13 cellular contexts compared by ENCODE assay signal in genomic region chr18:56650056-56650455, GRCh38. TPM values are rescaled to one million over a fixed set of nuclear protein-coding genes. Genes with fewer than 3 reads are reported as not detected.
A peak's percentile ranks its signal among the peaks of the same experiment; 100 is the strongest.
DNase-seq lines count a peak whose midpoint lies in the region; ATAC-seq and TF ChIP-seq lines count a peak whose summit lies in the region.
"Had no signal": no experiment of that assay in that cellular context is flagged by ENCODE, and none has a peak within 500 bp of the region (broad histone marks: within the 10 kb centered on the region; RNA-seq: fewer than 3 reads in every experiment).

No MANE protein-coding gene starts in this region.

- TF ChIP-seq CTCF in HCT116 (IDR thresholded peaks at IDR 0.05 in 2 of 3, conservative IDR thresholded peaks at IDR 0.05 in 1 of 3; ENCODE audit: borderline replicate concordance in 1 of 3, insufficient read depth in 1 of 3, low read depth in 2 of 3, low read length in 2 of 3) = no peak
- no peak for TF ChIP-seq CTCF in GM10248 (IDR thresholded peaks at IDR 0.05; ENCODE audit: control extremely low read depth, extremely low read depth, low read depth, missing control alignments)

- H3K79me2 ChIP-seq in HCT116 (ENCODE audit: insufficient read depth, low read length) = peaks cover 25% of the 10 kb centered on the region

- H3K27ac Mint-ChIP-seq in activated CD8-positive, alpha-beta T cell treated with anti-CD3 and anti-CD28 coated beads, Interleukin-2, amount 10 ng/mL, durations not matched to agents 7 days and 5 days = no peak overlapping the region
- peak overlapping the region in 7 of 10 donors; percentile 7 to 98 (median 65) for H3K27ac Mint-ChIP-seq in naive thymus-derived CD8-positive, alpha-beta T cell

- ATAC-seq in HCT116 (no peak), HG03521 (IDR thresholded peaks at IDR 0.05; ENCODE audit: unreplicated experiment) (no peak)
- no peak for ATAC-seq in activated CD8-positive, alpha-beta T cell treated with anti-CD3 and anti-CD28 coated beads, Interleukin-2, amount 10 ng/mL, durations not matched to agents 7 days and 5 days
- no peak for ATAC-seq in naive thymus-derived CD8-positive, alpha-beta T cell

- no peak overlapping the region for H3K27ac ChIP-seq in BLaER1
- H3K27ac ChIP-seq in HCT116 (ENCODE audit: low read depth, low read length) = no peak overlapping the region

- H3K4me1 ChIP-seq in BLaER1 (peaks cover 29% of the 10 kb centered on the region), HCT116 (ENCODE audit: control insufficient read depth in 1 of 2, insufficient read depth in 2 of 2, low read length in 2 of 2) (peaks cover 0 to 16% of the 10 kb centered on the region in 2 experiments; a peak in 3 of 4 replicates)
- H3K4me1 ChIP-seq: Caco-2 had no signal

- RAD21 ChIA-PET in HCT116 (lab: Charles Lee; ENCODE audit: low non-redundant PET in 1 of 2, low total read pairs in 2 of 2, uncharacterized antibody in 2 of 2, unreplicated experiment in 2 of 2) = no interaction called here

- peaks cover 10% of the 10 kb centered on the region for H3K36me3 Mint-ChIP-seq in activated CD8-positive, alpha-beta T cell treated with anti-CD3 and anti-CD28 coated beads, Interleukin-2, amount 10 ng/mL, durations not matched to agents 7 days and 5 days (ENCODE audit: low read depth)
- peaks cover 0 to 1% (median 0%) of the 10 kb centered on the region in 3 donors for H3K36me3 Mint-ChIP-seq in naive thymus-derived CD8-positive, alpha-beta T cell

- TF ChIP-seq POLR2A in HCT116 (IDR thresholded peaks at IDR 0.05; ENCODE audit: borderline replicate concordance, extremely low read depth, insufficient read depth, insufficient read length) = no peak

- no peak overlapping the region for H3K9ac ChIP-seq in BLaER1
- H3K9ac ChIP-seq in HCT116 (ENCODE audit: low read length) = no peak overlapping the region

- peak overlapping the region; percentile 20 for H3K4me3 Mint-ChIP-seq in activated CD8-positive, alpha-beta T cell treated with anti-CD3 and anti-CD28 coated beads, Interleukin-2, amount 10 ng/mL, durations not matched to agents 7 days and 5 days
- H3K4me3 Mint-ChIP-seq in naive thymus-derived CD8-positive, alpha-beta T cell = peak overlapping the region in 7 of 10 donors; percentile 5 to 96 (median 94)

- peaks cover 6% of the 10 kb centered on the region for H3K9me3 ChIP-seq in BLaER1
- no peaks in the 10 kb centered on the region for H3K9me3 ChIP-seq in HCT116 (ENCODE audit: control insufficient read depth in 1 of 2, insufficient read depth in 1 of 2, low read depth in 1 of 2, low read length in 2 of 2)
- H3K9me3 ChIP-seq: Caco-2, ovary had no signal

- no TSS peak for BruUV-seq in HCT116 (replicated peaks; lab: Mats Ljungman, UMichigan)

- CTCF ChIA-PET in HCT116 (lab: Charles Lee) = no interaction called here
- CTCF ChIA-PET in activated CD8-positive, alpha-beta T cell treated with anti-CD3 and anti-CD28 coated beads, Interleukin-2, amount 10 ng/mL, durations not matched to agents 7 days and 5 days (lab: Charles Lee) = interaction anchor here (1.4 to 9.9 kb wide), 4 partner anchors 9 to 61 kb away, joined by 3 to 73 read pairs (median 18); no protein-coding TSS in a partner anchor
- CTCF ChIA-PET in GM10248 (lab: Yijun Ruan, JAX) = interaction anchor here (0.9 to 3.8 kb wide), 4 partner anchors 9 to 912 kb away, joined by 3 to 19 read pairs (median 3); no protein-coding TSS in a partner anchor

- POLR2A ChIA-PET in HCT116 (lab: Charles Lee) (no interaction called here), GM10248 (lab: Yijun Ruan, JAX) (no interaction called here)
- POLR2A ChIA-PET in activated CD8-positive, alpha-beta T cell treated with anti-CD3 and anti-CD28 coated beads, Interleukin-2, amount 10 ng/mL, durations not matched to agents 7 days and 5 days (lab: Charles Lee) = interaction anchor here (1.4 to 3.2 kb wide), 3 partner anchors 10 to 11 kb away, joined by 3 to 45 read pairs (median 16); partner anchors contain the start of gene TXNL1
- POLR2A ChIA-PET in naive thymus-derived CD8-positive, alpha-beta T cell (lab: Charles Lee) = interaction anchor here (1.3 to 4.2 kb wide), 2 partner anchors 11 to 980 kb away, joined by 3 to 38 read pairs; partner anchors contain the start of gene TXNL1

- no peaks in the 10 kb centered on the region for H3K9me2 ChIP-seq in HCT116 (ENCODE audit: insufficient read depth)

- no peak overlapping the region for H2AFZ ChIP-seq in HCT116 (ENCODE audit: low read depth, low read length, poor library complexity, severe bottlenecking)

- DNase-seq in HCT116 (ENCODE audit: low read depth, low spot score) (no peak), T-helper 2 cell (no peak), GM10248 (ENCODE audit: extremely low spot score) (no peak), SW480 (ENCODE audit: low spot score) (no peak)
- DNase-seq in activated CD8-positive, alpha-beta T cell treated with anti-CD3 and anti-CD28 coated beads, Interleukin-2, amount 10 ng/mL, durations not matched to agents 7 days and 5 days = no peak
- DNase-seq in naive thymus-derived CD8-positive, alpha-beta T cell = no peak
- DNase-seq: activated CD8-positive, alpha-beta memory T cell treated with anti-CD3 and anti-CD28 coated beads, Interleukin-2, amount 50 U/mL, for 4 hours; Caco-2; HCEC 1CT; NCI-H1930; ovary had no signal

- H3K27me3 ChIP-seq in BLaER1 = no peaks in the 10 kb centered on the region
- H3K27me3 ChIP-seq in HCT116 (ENCODE audit: insufficient read depth, low read length) = no peaks in the 10 kb centered on the region
- H3K27me3 ChIP-seq: ovary had no signal

- no peaks in the 10 kb centered on the region for H3K27me3 Mint-ChIP-seq in activated CD8-positive, alpha-beta T cell treated with anti-CD3 and anti-CD28 coated beads, Interleukin-2, amount 10 ng/mL, durations not matched to agents 7 days and 5 days (ENCODE audit: low read depth)
- H3K27me3 Mint-ChIP-seq in naive thymus-derived CD8-positive, alpha-beta T cell = no peaks in the 10 kb centered on the region

- H3K4me3 ChIP-seq in BLaER1 = peak overlapping the region; percentile 78
- H3K4me3 ChIP-seq in HCT116 (replicated peaks in 1 of 2; ENCODE audit: low read depth in 1 of 2, low read length in 2 of 2) = peak overlapping the region in 1 of 2 experiments; percentile 77; a peak in 2 of 4 replicates

- no peak for TF ChIP-seq RAD21 in HCT116 (IDR thresholded peaks at IDR 0.05; ENCODE audit: low read depth)

- H4K20me1 ChIP-seq in BLaER1 (no peaks in the 10 kb centered on the region), HCT116 (ENCODE audit: insufficient read depth) (no peaks in the 10 kb centered on the region)

- H3K36me3 ChIP-seq in BLaER1 (no peaks in the 10 kb centered on the region), HCT116 (ENCODE audit: control insufficient read depth in 1 of 2, insufficient read depth in 2 of 2, low read length in 2 of 2) (no peaks in the 10 kb centered on the region)
- H3K36me3 ChIP-seq: ovary had no signal

- intact Hi-C loops in HCT116 (cut with micrococcal nuclease) = no loop called here

- H3K9me3 Mint-ChIP-seq in activated CD8-positive, alpha-beta T cell treated with anti-CD3 and anti-CD28 coated beads, Interleukin-2, amount 10 ng/mL, durations not matched to agents 7 days and 5 days (ENCODE audit: insufficient read depth) = no peaks in the 10 kb centered on the region
- peaks cover 0 to 7% (median 0%) of the 10 kb centered on the region in 9 donors for H3K9me3 Mint-ChIP-seq in naive thymus-derived CD8-positive, alpha-beta T cell

- H3K4me1 Mint-ChIP-seq in activated CD8-positive, alpha-beta T cell treated with anti-CD3 and anti-CD28 coated beads, Interleukin-2, amount 10 ng/mL, durations not matched to agents 7 days and 5 days (ENCODE audit: low read depth) = peaks cover 70% of the 10 kb centered on the region
- peaks cover 21 to 57% (median 42%) of the 10 kb centered on the region in 4 donors for H3K4me1 Mint-ChIP-seq in naive thymus-derived CD8-positive, alpha-beta T cell

- H3K4me2 ChIP-seq in BLaER1 (peak overlapping the region; percentile 96; the same call in 1 of the 2 replicates), HCT116 (ENCODE audit: low read length) (peak overlapping the region; percentile 82)

TF ChIP-seq in HCT116, 20 proteins besides CTCF, POLR2A, EP300 and RAD21:
- TF ChIP-seq FOSL1 (IDR thresholded peaks at IDR 0.05; ENCODE audit: low read depth) = no peak

RNA-seq across cellular contexts. Expression of gene WDR7, which starts 1.1 kb away (rescaled TPM):
- total RNA-seq in HCT116 (2021; ENCODE audit: unreplicated experiment) = 11.5 TPM
- polyA plus RNA-seq in HCT116 (2012) = 4.5 and 5.9 TPM in 2 replicates
- total RNA-seq in activated CD8-positive, alpha-beta T cell treated with anti-CD3 and anti-CD28 coated beads, Interleukin-2, amount 10 ng/mL, durations not matched to agents 7 days and 5 days = 10 to 100 TPM; 39.7 to 44.2 TPM
- 10 to 100 TPM; 34.0 to 42.7 TPM for total RNA-seq in naive thymus-derived CD8-positive, alpha-beta T cell
- 10 to 100 TPM; 17.8 to 27.1 (median 21.8) TPM for polyA plus RNA-seq in naive thymus-derived CD8-positive, alpha-beta T cell

RNA-seq across cellular contexts. Expression of gene TXNL1, which starts 11.7 kb away (rescaled TPM):
- total RNA-seq in HCT116 (2021; ENCODE audit: unreplicated experiment) = 86.5 TPM
- polyA plus RNA-seq in HCT116 (2012) = 42.1 and 60.2 TPM in 2 replicates
- total RNA-seq in activated CD8-positive, alpha-beta T cell treated with anti-CD3 and anti-CD28 coated beads, Interleukin-2, amount 10 ng/mL, durations not matched to agents 7 days and 5 days = 10 to 100 TPM; 51.9 to 54.4 TPM
- 10 to 100 TPM; 45.6 to 48.1 TPM for total RNA-seq in naive thymus-derived CD8-positive, alpha-beta T cell
- 10 to 100 TPM; 48.1 to 50.3 (median 49.1) TPM for polyA plus RNA-seq in naive thymus-derived CD8-positive, alpha-beta T cell

Comparison
In these comparisons a context has a peak if more than half of its experiments do, and no peak if none do; other contexts are left out.
1. POLR2A ChIA-PET loops: an anchor here in activated CD8-positive, alpha-beta T cell treated with anti-CD3 and anti-CD28 coated beads, Interleukin-2, amount 10 ng/mL, durations not matched to agents 7 days and 5 days (1.4 to 3.2 kb wide) and naive thymus-derived CD8-positive, alpha-beta T cell (1.3 to 4.2 kb wide); none called in HCT116 and GM10248.